Comparison of ENCODE assay signal across 26 cellular contexts in the genomic region with DNA sequence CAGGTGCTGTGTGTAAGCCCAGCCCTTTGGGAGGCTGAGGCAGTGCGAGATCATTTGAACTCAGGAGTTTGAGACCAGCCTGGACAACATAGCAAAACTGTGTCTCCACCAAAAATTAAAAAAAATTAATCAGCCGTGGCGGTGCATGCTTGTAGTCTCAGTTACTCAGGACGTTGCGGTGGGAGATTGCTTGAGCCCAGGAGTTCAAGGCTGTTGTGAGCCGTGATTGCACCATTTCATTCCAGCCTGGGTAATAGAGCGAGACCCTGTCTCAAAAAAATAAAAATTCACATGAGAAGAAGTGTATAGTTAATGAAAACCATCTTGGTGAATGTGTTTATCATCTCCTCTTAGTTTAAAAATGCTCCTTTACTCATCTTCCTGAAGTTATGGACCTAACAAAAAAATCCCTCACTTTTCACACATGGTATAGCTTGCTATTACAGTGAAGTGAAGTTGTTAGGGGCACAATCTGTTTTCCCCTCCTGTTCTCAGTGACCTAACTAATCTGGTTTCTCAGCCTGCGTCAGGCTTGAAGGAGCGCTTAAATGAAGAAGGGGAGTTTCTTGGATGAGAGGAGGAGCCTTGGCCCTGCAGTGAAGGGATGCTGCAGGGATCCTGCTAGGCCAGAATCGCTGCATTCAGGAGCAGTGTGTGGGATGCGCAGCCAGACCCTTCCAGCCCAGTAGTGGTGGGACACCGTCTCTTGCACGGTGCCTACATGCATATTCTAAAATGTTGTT. TPM values are rescaled to one million over a fixed set of nuclear protein-coding genes. Genes with fewer than 3 reads are reported as not detected.
DNase-seq lines count a peak whose midpoint lies in the region; ATAC-seq and TF ChIP-seq lines count a peak whose summit lies in the region.
"Had no signal": no experiment of that assay in that cellular context is flagged by ENCODE, and none has a peak within 500 bp of the region (broad histone marks: within the 10 kb centered on the region; RNA-seq: fewer than 3 reads in every experiment).

No MANE protein-coding gene starts in this region.

- H3K9me3 ChIP-seq in IMR-90 (ENCODE audit: control insufficient read depth, insufficient read depth, low read length) (no peaks in the 10 kb centered on the region), PC-9 (ENCODE audit: insufficient read depth, low read depth) (no peaks in the 10 kb centered on the region)
- H3K9me3 ChIP-seq: heart right ventricle, left ventricle myocardium inferior, mucosa of descending colon, SJSA1, upper lobe of left lung had no signal

- H3K4me2 ChIP-seq in IMR-90 (ENCODE audit: low read depth, low read length) (no peak overlapping the region), PC-9 (no peak overlapping the region)

- H2AK9ac ChIP-seq in IMR-90 (replicated peaks; ENCODE audit: low read depth, low read length, poor library complexity): no peak overlapping the region

- H4K91ac ChIP-seq in IMR-90 (ENCODE audit: insufficient read depth, low read depth, low read length): no peak overlapping the region

- TF ChIP-seq CTCF in IMR-90 (conservative IDR thresholded peaks at IDR 0.05; ENCODE audit: low read depth, low read length): no peak
- TF ChIP-seq CTCF in nephron progenitor cell (IDR thresholded peaks at IDR 0.05): no peak
- TF ChIP-seq CTCF in PC-9 (conservative IDR thresholded peaks at IDR 0.05): no peak

- CTCF ChIA-PET in IMR-90 (lab: Yijun Ruan, JAX): no interaction called here
- CTCF ChIA-PET in PC-9 (lab: Charles Lee): no interaction called here

- BruUV-seq in IMR-90 (replicated peaks; lab: Mats Ljungman, UMichigan): no TSS peak
- BruUV-seq in PC-9 (replicated peaks; lab: Mats Ljungman, UMichigan): no TSS peak

- H3K56ac ChIP-seq in IMR-90 (ENCODE audit: extremely low read depth, insufficient read depth, low read length): no peak overlapping the region

- H2AK5ac ChIP-seq in IMR-90 (ENCODE audit: low read depth, low read length): peak overlapping the region; percentile 51; the same call in 1 of the 2 replicates

- H3K4me3 Mint-ChIP-seq in activated CD4-positive, alpha-beta T cell treated with anti-CD3 and anti-CD28 coated beads, Interleukin-2, amount 10 ng/mL, durations not matched to agents 24 days and 14 days: no peak overlapping the region
- peak overlapping the region; percentile 4 for H3K4me3 Mint-ChIP-seq in activated naive CD8-positive, alpha-beta T cell treated with anti-CD3 and anti-CD28 coated beads, Interleukin-2, amount 50 U/mL, for 24 hours
- no peak overlapping the region for H3K4me3 Mint-ChIP-seq in nephron progenitor cell

- peaks cover 3% of the 10 kb centered on the region; the same call in 1 of the 2 replicates for H3F3A ChIP-seq in PC-9 (ENCODE audit: insufficient read depth, low read depth)

- WGBS in IMR-90 (ENCODE audit: extremely low coverage in 2 of 2, insufficient read length in 1 of 2), 2 experiments: 81% methylated on average over 4 of the region's 13 CpGs; no CpG with 5 or more reads in 1 of the 2 experiments

- intact Hi-C loops in activated CD4-positive, alpha-beta T cell treated with anti-CD3 and anti-CD28 coated beads, Interleukin-2, amount 10 ng/mL, durations not matched to agents 24 days and 14 days (cut with micrococcal nuclease): no loop called here
- intact Hi-C loops in IMR-90 (cut with micrococcal nuclease): no loop called here
- intact Hi-C loops in PC-9 (cut with micrococcal nuclease; ENCODE audit: unreplicated experiment): no loop called here

- H3K79me2 ChIP-seq in PC-9 (ENCODE audit: low read depth): peaks cover 99% of the 10 kb centered on the region

- H3K27ac Mint-ChIP-seq in activated CD4-positive, alpha-beta T cell treated with anti-CD3 and anti-CD28 coated beads, Interleukin-2, amount 10 ng/mL, durations not matched to agents 24 days and 14 days: peak overlapping the region; percentile 56
- peak overlapping the region; percentile 32 for H3K27ac Mint-ChIP-seq in activated naive CD8-positive, alpha-beta T cell treated with anti-CD3 and anti-CD28 coated beads, Interleukin-2, amount 50 U/mL, for 24 hours
- H3K27ac Mint-ChIP-seq in nephron progenitor cell: peak overlapping the region; percentile 92

- in situ Hi-C loops in IMR-90 (cut with MboI; ENCODE audit: low sequenced_read_pairs): no loop called here

- no peak for DNase-seq in activated CD4-positive, alpha-beta T cell treated with anti-CD3 and anti-CD28 coated beads, Interleukin-2, amount 10 ng/mL, durations not matched to agents 24 days and 14 days
- DNase-seq in activated CD4-positive, alpha-beta T cell treated with anti-CD3 and anti-CD28 coated beads for 48 hours: no peak
- DNase-seq in IMR-90 (no peak), nephron progenitor cell (no peak), PC-9 (no peak), NCI-H2171 treated with DMSO at 0.1 percent for 48 hours (lab: John Stamatoyannopoulos, UW) (no peak), NCI-H1930 (lab: John Stamatoyannopoulos, UW) (no peak)
- DNase-seq in activated naive CD8-positive, alpha-beta T cell treated with anti-CD3 and anti-CD28 coated beads, Interleukin-2, amount 50 U/mL, for 24 hours: no peak
- DNase-seq: activated CD4-positive, alpha-beta T cell treated with anti-CD3 and anti-CD28 coated beads, Interleukin-2, amount 50 U/mL, for 48 hours; activated naive CD4-positive, alpha-beta T cell treated with anti-CD3 and anti-CD28 coated beads, Interleukin-2, amount 50 U/mL, for 16 hours; AML-193; cerebellar nuclear complex; COR-L47; GOT3; heart right ventricle; left ventricle myocardium inferior; mucosa of descending colon; NCI-H1092; NCI-H2081; NCI-H446; nucleus accumbens; upper lobe of left lung had no signal

- H3K4ac ChIP-seq in IMR-90 (ENCODE audit: low read depth, low read length): no peak overlapping the region

- no peak overlapping the region; a peak in 1 of 4 replicates for H4K8ac ChIP-seq in IMR-90 (ENCODE audit: low read depth in 2 of 2, low read length in 2 of 2)

- H3K9me1 ChIP-seq in IMR-90 (ENCODE audit: insufficient read depth, low read length): peaks cover 25% of the 10 kb centered on the region

- H3K4me1 ChIP-seq in IMR-90 (ENCODE audit: control insufficient read depth, insufficient read depth, low read length): peaks cover 6% of the 10 kb centered on the region
- peaks cover 16% of the 10 kb centered on the region for H3K4me1 ChIP-seq in PC-9 (replicated peaks; ENCODE audit: insufficient read depth)

- H3K27me3 Mint-ChIP-seq in activated CD4-positive, alpha-beta T cell treated with anti-CD3 and anti-CD28 coated beads, Interleukin-2, amount 10 ng/mL, durations not matched to agents 24 days and 14 days: no peaks in the 10 kb centered on the region
- H3K27me3 Mint-ChIP-seq in activated naive CD8-positive, alpha-beta T cell treated with anti-CD3 and anti-CD28 coated beads, Interleukin-2, amount 50 U/mL, for 24 hours: no peaks in the 10 kb centered on the region
- H3K27me3 Mint-ChIP-seq in nephron progenitor cell (ENCODE audit: low read depth, poor library complexity): no peaks in the 10 kb centered on the region

- no peak overlapping the region; the same call in 1 of the 2 replicates for H2BK120ac ChIP-seq in IMR-90 (ENCODE audit: low read depth, low read length)

- no peak for TF ChIP-seq RAD21 in IMR-90 (IDR thresholded peaks at IDR 0.05; ENCODE audit: low read length)

- H4K5ac ChIP-seq in IMR-90 (ENCODE audit: low read depth, low read length): no peak overlapping the region

- H3K27me3 ChIP-seq in IMR-90 (ENCODE audit: control insufficient read depth, insufficient read depth, low read length) (no peaks in the 10 kb centered on the region), PC-9 (ENCODE audit: insufficient read depth, low read depth) (no peaks in the 10 kb centered on the region)
- H3K27me3 ChIP-seq: heart right ventricle, SJSA1, upper lobe of left lung had no signal

- H3K9me3 Mint-ChIP-seq in activated CD4-positive, alpha-beta T cell treated with anti-CD3 and anti-CD28 coated beads, Interleukin-2, amount 10 ng/mL, durations not matched to agents 24 days and 14 days: peaks cover 6% of the 10 kb centered on the region
- H3K9me3 Mint-ChIP-seq in activated naive CD8-positive, alpha-beta T cell treated with anti-CD3 and anti-CD28 coated beads, Interleukin-2, amount 50 U/mL, for 24 hours: no peaks in the 10 kb centered on the region
- H3K9me3 Mint-ChIP-seq in nephron progenitor cell: peaks cover 14% of the 10 kb centered on the region

- no peak overlapping the region for H3K18ac ChIP-seq in IMR-90 (ENCODE audit: low read depth, low read length)

- no peak overlapping the region for H3K14ac ChIP-seq in IMR-90 (replicated peaks; ENCODE audit: low read depth, low read length)

- POLR2A ChIA-PET in IMR-90 (lab: Charles Lee; ENCODE audit: unreplicated experiment): no interaction called here
- POLR2A ChIA-PET in PC-9 (lab: Charles Lee; ENCODE audit: unreplicated experiment): no interaction called here

- H2BK5ac ChIP-seq in IMR-90 (ENCODE audit: low read depth, low read length, poor library complexity, severe bottlenecking): no peak overlapping the region

- peaks cover 40% of the 10 kb centered on the region for H3K36me3 Mint-ChIP-seq in activated CD4-positive, alpha-beta T cell treated with anti-CD3 and anti-CD28 coated beads, Interleukin-2, amount 10 ng/mL, durations not matched to agents 24 days and 14 days (ENCODE audit: low read depth)
- peaks cover 34% of the 10 kb centered on the region for H3K36me3 Mint-ChIP-seq in activated naive CD8-positive, alpha-beta T cell treated with anti-CD3 and anti-CD28 coated beads, Interleukin-2, amount 50 U/mL, for 24 hours (ENCODE audit: low read depth)
- peaks cover 61% of the 10 kb centered on the region for H3K36me3 Mint-ChIP-seq in nephron progenitor cell (ENCODE audit: low read depth)

- no peak overlapping the region for H2BK20ac ChIP-seq in IMR-90 (ENCODE audit: low read depth, low read length)

- H2AFZ ChIP-seq in IMR-90 (replicated peaks; ENCODE audit: low read length, poor library complexity) (peak overlapping the region; percentile 17), PC-9 (no peak overlapping the region)

- no peak overlapping the region for H3K4me3 ChIP-seq in IMR-90 (ENCODE audit: insufficient read depth, low read depth, low read length)
- H3K4me3 ChIP-seq in PC-9: no peak overlapping the region
- H3K4me3 ChIP-seq: heart right ventricle, left ventricle myocardium inferior, mucosa of descending colon, SJSA1, upper lobe of left lung had no signal

- peaks cover 64% of the 10 kb centered on the region for H3K4me1 Mint-ChIP-seq in activated CD4-positive, alpha-beta T cell treated with anti-CD3 and anti-CD28 coated beads, Interleukin-2, amount 10 ng/mL, durations not matched to agents 24 days and 14 days
- H3K4me1 Mint-ChIP-seq in activated naive CD8-positive, alpha-beta T cell treated with anti-CD3 and anti-CD28 coated beads, Interleukin-2, amount 50 U/mL, for 24 hours: peaks cover 74% of the 10 kb centered on the region
- peaks cover 40% of the 10 kb centered on the region for H3K4me1 Mint-ChIP-seq in nephron progenitor cell

- ATAC-seq in IMR-90 (ENCODE audit: low read depth): no peak
- no peak for ATAC-seq in activated naive CD8-positive, alpha-beta T cell treated with anti-CD3 and anti-CD28 coated beads, Interleukin-2, amount 50 U/mL, for 24 hours
- ATAC-seq: heart right ventricle, Panc1 had no signal

- H4K20me1 ChIP-seq in IMR-90 (ENCODE audit: insufficient read depth, low read length) (peaks cover 78% of the 10 kb centered on the region), PC-9 (ENCODE audit: insufficient read depth) (peaks cover 32% of the 10 kb centered on the region; the same call in 1 of the 2 replicates)

- H2BK15ac ChIP-seq in IMR-90 (ENCODE audit: low read depth, low read length): no peak overlapping the region

- H3K9me2 ChIP-seq in PC-9 (ENCODE audit: insufficient read depth): no peaks in the 10 kb centered on the region

- H3K36me3 ChIP-seq in IMR-90 (ENCODE audit: control insufficient read depth, insufficient read depth, low read length): no peaks in the 10 kb centered on the region
- H3K36me3 ChIP-seq in PC-9 (ENCODE audit: low read depth): 0 out of 2 replicates have a peak, but pooled peaks cover 12% of the 10 kb centered on the region
- H3K36me3 ChIP-seq: heart right ventricle, left ventricle myocardium inferior, SJSA1, upper lobe of left lung had no signal

- dilution Hi-C loops in IMR-90 (cut with HindIII; ENCODE audit: low sequenced_read_pairs, unreplicated experiment): no loop called here

- no peak for TF ChIP-seq POLR2A in IMR-90 (IDR thresholded peaks at IDR 0.05; ENCODE audit: low read depth, low read length)

- 0 out of 2 replicates have a peak overlapping the region, but pooled peaks have one; percentile 4 for H3K23ac ChIP-seq in IMR-90 (ENCODE audit: low read depth, low read length)

- H3K27ac ChIP-seq in IMR-90 (ENCODE audit: insufficient read depth, low read length) (no peak overlapping the region), PC-9 (no peak overlapping the region)
- H3K27ac ChIP-seq: epithelial cell of prostate, heart right ventricle, HL-60, left ventricle myocardium inferior, SJSA1, upper lobe of left lung had no signal

- H3K79me1 ChIP-seq in IMR-90 (ENCODE audit: low read depth in 1 of 2, low read length in 2 of 2): peaks cover 41 to 77% of the 10 kb centered on the region in 2 experiments

- H3K9ac ChIP-seq in IMR-90 (ENCODE audit: low read depth, low read length): no peak overlapping the region

RNA-seq across cellular contexts. Expression of a gene that starts 45.3 kb away (rescaled TPM):
- total RNA-seq in activated CD4-positive, alpha-beta T cell treated with anti-CD3 and anti-CD28 coated beads, Interleukin-2, amount 10 ng/mL, durations not matched to agents 24 days and 14 days: 48.7 and 49.5 TPM in 2 replicates
- total RNA-seq in IMR-90 (2012; rRNA removed): 12.9 and 13.1 TPM in 2 replicates
- 9.6 TPM in 2 replicates for polyA plus RNA-seq in IMR-90 (2012; rRNA removed)
- polyA plus RNA-seq in IMR-90 (2012; cell fraction: cytosol; rRNA removed): 4.7 and 5.7 TPM in 2 replicates
- 14.8 and 23.2 TPM in 2 replicates for polyA plus RNA-seq in IMR-90 (2012; cell fraction: nucleus; rRNA removed; ENCODE audit: low replicate concordance)
- 31.1 and 35.0 TPM in 2 replicates for total RNA-seq in PC-9 (2021)

Comparison
In these comparisons a context has a peak if more than half of its experiments do, and no peak if none do; other contexts are left out.
1. H3K27ac Mint-ChIP-seq: peak in every context shown above with its lines; median percentile 92 in nephron progenitor cell; 56 in activated CD4-positive, alpha-beta T cell treated with anti-CD3 and anti-CD28 coated beads, Interleukin-2, amount 10 ng/mL, durations not matched to agents 24 days and 14 days; 32 in activated naive CD8-positive, alpha-beta T cell treated with anti-CD3 and anti-CD28 coated beads, Interleukin-2, amount 50 U/mL, for 24 hours.